Comparison of ENCODE assay signal across 9 cellular contexts in the genomic region with DNA sequence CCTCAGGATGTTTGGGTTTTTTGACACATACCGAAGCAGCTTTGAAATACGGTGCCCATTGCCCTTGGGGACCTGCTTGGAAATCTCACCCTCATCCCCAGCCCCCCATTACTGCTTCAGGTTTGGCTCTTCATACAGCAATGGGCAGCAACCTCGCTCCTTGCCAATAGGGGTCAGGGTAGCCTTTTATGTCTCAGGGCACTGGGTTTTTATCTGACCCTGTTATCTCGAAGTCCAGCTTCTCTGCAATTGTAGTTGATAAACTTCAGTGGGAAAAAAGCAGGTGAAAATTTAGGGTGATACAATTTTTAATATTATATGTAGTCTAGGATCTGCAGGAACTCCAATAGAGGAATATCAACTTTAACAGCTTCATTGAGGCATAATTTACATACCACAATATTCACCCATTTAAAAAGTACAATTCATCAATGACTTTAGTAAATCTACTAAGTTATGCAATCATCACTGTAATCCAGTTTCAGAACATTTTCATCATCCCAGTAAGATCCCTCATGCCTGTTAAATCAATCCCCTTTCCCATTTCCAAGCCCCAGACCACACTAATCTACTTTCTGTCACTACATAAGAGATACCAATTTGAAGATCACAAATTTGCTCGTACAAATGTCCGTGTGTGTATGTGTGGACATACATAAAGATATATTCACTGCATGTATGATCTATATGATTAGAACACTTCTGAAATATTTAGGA.
DNase-seq lines count a peak whose midpoint lies in the region; ATAC-seq, FAIRE-seq and TF ChIP-seq lines count a peak whose summit lies in the region.
"Had no signal": no experiment of that assay in that cellular context is flagged by ENCODE, and none has a peak within 500 bp of the region (broad histone marks: within the 10 kb centered on the region; RNA-seq: fewer than 3 reads in every experiment).

No MANE protein-coding gene starts in this region.

- H3K9me3 Mint-ChIP-seq in activated T-cell treated with anti-CD3 and anti-CD28 coated beads, Interleukin-2, amount 50 U/mL, for 72 hours = no peaks in the 10 kb centered on the region
- no peaks in the 10 kb centered on the region for H3K9me3 Mint-ChIP-seq in activated T-cell treated with anti-CD3 and anti-CD28 coated beads, Interleukin-2, amount 50 U/mL, for 4 hours
- H3K9me3 Mint-ChIP-seq in chondrocyte (ENCODE audit: low read depth) = no peaks in the 10 kb centered on the region

- H3K9me3 ChIP-seq in osteoblast (ENCODE audit: low read depth, low read length) = no peaks in the 10 kb centered on the region

- no peak for TF ChIP-seq POLR2A in GM12892 (IDR thresholded peaks at IDR 0.05; ENCODE audit: low read depth, low read length)

- H2AFZ ChIP-seq in osteoblast (ENCODE audit: low read length) = no peak overlapping the region

- FAIRE-seq in GM12892 (lab: Jason Lieb, UNC) = no peak
- FAIRE-seq: GM18507 had no signal

- peaks cover 19% of the 10 kb centered on the region for H3K4me1 ChIP-seq in osteoblast (ENCODE audit: insufficient read depth, low read length)

- no peaks in the 10 kb centered on the region for H3K79me2 ChIP-seq in osteoblast (ENCODE audit: insufficient read depth, low read length)

- no peaks in the 10 kb centered on the region for H3K36me3 Mint-ChIP-seq in activated T-cell treated with anti-CD3 and anti-CD28 coated beads, Interleukin-2, amount 50 U/mL, for 72 hours (ENCODE audit: insufficient read depth in 2 of 2)
- H3K36me3 Mint-ChIP-seq in activated T-cell treated with anti-CD3 and anti-CD28 coated beads, Interleukin-2, amount 50 U/mL, for 4 hours (ENCODE audit: insufficient read depth) = no peaks in the 10 kb centered on the region
- peaks cover 2% of the 10 kb centered on the region for H3K36me3 Mint-ChIP-seq in chondrocyte (ENCODE audit: low read depth)

- no peak overlapping the region for H3K4me2 ChIP-seq in osteoblast (ENCODE audit: insufficient read depth, low read length)

- TF ChIP-seq CTCF in chondrocyte (IDR thresholded peaks at IDR 0.05) (peak; percentile 82), osteoblast (IDR thresholded peaks at IDR 0.05; ENCODE audit: extremely low read depth, low read depth, low read length) (peak; percentile 81)

- no peaks in the 10 kb centered on the region for H3K36me3 ChIP-seq in osteoblast (ENCODE audit: insufficient read depth, low read length)

- no peaks in the 10 kb centered on the region for H3K4me1 Mint-ChIP-seq in activated T-cell treated with anti-CD3 and anti-CD28 coated beads, Interleukin-2, amount 50 U/mL, for 72 hours (ENCODE audit: low read depth)
- H3K4me1 Mint-ChIP-seq in activated T-cell treated with anti-CD3 and anti-CD28 coated beads, Interleukin-2, amount 50 U/mL, for 4 hours (ENCODE audit: low read depth) = peaks cover 1% of the 10 kb centered on the region
- H3K4me1 Mint-ChIP-seq in chondrocyte (ENCODE audit: low read depth) = peaks cover 36% of the 10 kb centered on the region

- no peak for ATAC-seq in activated T-cell treated with anti-CD3 and anti-CD28 coated beads, Interleukin-2, amount 50 U/mL, for 72 hours (replicated peaks in 1 of 2)
- no peak for ATAC-seq in activated T-cell treated with anti-CD3 and anti-CD28 coated beads, Interleukin-2, amount 50 U/mL, for 4 hours
- ATAC-seq in GM21786 (IDR thresholded peaks at IDR 0.05; ENCODE audit: unreplicated experiment) = no peak

- H3K27me3 Mint-ChIP-seq in activated T-cell treated with anti-CD3 and anti-CD28 coated beads, Interleukin-2, amount 50 U/mL, for 72 hours (ENCODE audit: low read depth) = no peaks in the 10 kb centered on the region
- no peaks in the 10 kb centered on the region for H3K27me3 Mint-ChIP-seq in activated T-cell treated with anti-CD3 and anti-CD28 coated beads, Interleukin-2, amount 50 U/mL, for 4 hours (ENCODE audit: low read depth)
- H3K27me3 Mint-ChIP-seq in chondrocyte (ENCODE audit: low read depth) = no peaks in the 10 kb centered on the region

- no peak overlapping the region for H3K4me3 Mint-ChIP-seq in activated T-cell treated with anti-CD3 and anti-CD28 coated beads, Interleukin-2, amount 50 U/mL, for 72 hours
- H3K4me3 Mint-ChIP-seq in activated T-cell treated with anti-CD3 and anti-CD28 coated beads, Interleukin-2, amount 50 U/mL, for 4 hours = no peak overlapping the region
- H3K4me3 Mint-ChIP-seq in chondrocyte (ENCODE audit: unreplicated experiment) = no peak overlapping the region

- no peaks in the 10 kb centered on the region for H4K20me1 ChIP-seq in osteoblast (ENCODE audit: insufficient read depth, low read length)

- H3K27me3 ChIP-seq in osteoblast (ENCODE audit: insufficient read depth, low read length) = no peaks in the 10 kb centered on the region

- DNase-seq in activated T-cell treated with anti-CD3 and anti-CD28 coated beads, Interleukin-2, amount 50 U/mL, for 72 hours = peak; percentile 8 to 10
- DNase-seq in activated T-cell treated with anti-CD3 and anti-CD28 coated beads, Interleukin-2, amount 50 U/mL, for 4 hours = no peak
- peak; percentile 26 for DNase-seq in NAMALWA (ENCODE audit: low spot score)
- no peak for DNase-seq in chondrocyte (ENCODE audit: low spot score)
- peak; percentile 43 for DNase-seq in osteoblast (ENCODE audit: insufficient read length, low spot score, missing footprints)
- DNase-seq in GM12892 (ENCODE audit: insufficient read length) = no peak
- DNase-seq in cerebellum (ENCODE audit: low spot score) = no peak

- no peak overlapping the region for H3K27ac Mint-ChIP-seq in activated T-cell treated with anti-CD3 and anti-CD28 coated beads, Interleukin-2, amount 50 U/mL, for 72 hours
- H3K27ac Mint-ChIP-seq in chondrocyte (ENCODE audit: unreplicated experiment) = no peak overlapping the region

- no peak overlapping the region for H3K27ac ChIP-seq in osteoblast (ENCODE audit: low read depth, low read length)

- H3K4me3 ChIP-seq in osteoblast (ENCODE audit: insufficient read depth, low read length) = no peak overlapping the region

Comparison
In these comparisons a context has a peak if more than half of its experiments do, and no peak if none do; other contexts are left out.
1. DNase-seq: peak in activated T-cell treated with anti-CD3 and anti-CD28 coated beads, Interleukin-2, amount 50 U/mL, for 72 hours (2 of 2), NAMALWA (single experiment) and osteoblast (single experiment); none in activated T-cell treated with anti-CD3 and anti-CD28 coated beads, Interleukin-2, amount 50 U/mL, for 4 hours (single experiment), chondrocyte (single experiment), GM12892 (single experiment) and cerebellum (single experiment).